15 cellular contexts compared by ENCODE assay signal in genomic region chr3:27715454-27715806, GRCh38. TPM values are rescaled to one million over a fixed set of nuclear protein-coding genes. Genes with fewer than 3 reads are reported as not detected.
DNase-seq lines count a peak whose midpoint lies in the region; ATAC-seq and TF ChIP-seq lines count a peak whose summit lies in the region.
"Had no signal": no experiment of that assay in that cellular context is flagged by ENCODE, and none has a peak within 500 bp of the region (broad histone marks: within the 10 kb centered on the region; RNA-seq: fewer than 3 reads in every experiment).

No MANE protein-coding gene starts in this region.

- no peak overlapping the region for H3K23ac ChIP-seq in H9 (ENCODE audit: insufficient read length, low read depth, low read length)

- WGBS in H9 (ENCODE audit: extremely low coverage, insufficient read length, low lambda C conversion rate): no CpG with 5 or more reads among the region's 11 CpGs

- H3K9me3 ChIP-seq in BLaER1 (peaks cover 34% of the 10 kb centered on the region), H9 (ENCODE audit: control insufficient read depth, low read depth, low read length) (no peaks in the 10 kb centered on the region)
- H3K9me3 ChIP-seq: colonic mucosa, HAP-1 had no signal

- DNase-seq in H9: peak; percentile 52
- DNase-seq in central memory CD8-positive, alpha-beta T cell (ENCODE audit: low spot score in 2 of 2): no peak
- no peak for DNase-seq in naive thymus-derived CD8-positive, alpha-beta T cell
- no peak for DNase-seq in iPS-NIHi11 (ENCODE audit: low spot score)
- no peak for DNase-seq in dedifferentiated amniotic fluid mesenchymal stem cell (ENCODE audit: extremely low spot score)
- DNase-seq in NCI-H1417 treated with DMSO at 0.1 percent for 48 hours (lab: John Stamatoyannopoulos, UW): no peak
- DNase-seq: activated gamma-delta T cell treated with Interleukin-2 at 50 U/mL for 16 hours, OCI-M1 had no signal

- no peak overlapping the region for H2BK12ac ChIP-seq in H9 (ENCODE audit: insufficient read length, low read depth, low read length)

- H2AFZ ChIP-seq in H9 (ENCODE audit: low read length): no peak overlapping the region

- H3K27me3 ChIP-seq in BLaER1 (peaks cover 81% of the 10 kb centered on the region), H9 (ENCODE audit: insufficient read depth, low read length) (peaks cover 82% of the 10 kb centered on the region)

- no peak overlapping the region for H3K18ac ChIP-seq in H9 (ENCODE audit: insufficient read length, low read depth, low read length)

- no peaks in the 10 kb centered on the region for H3K79me2 ChIP-seq in H9 (ENCODE audit: insufficient read depth, low read length)

- no peak overlapping the region for H3K4ac ChIP-seq in H9 (ENCODE audit: low read depth, low read length)

- peak overlapping the region; percentile 49; the same call in 1 of the 2 replicates for H3K4me3 ChIP-seq in BLaER1
- H3K4me3 ChIP-seq: colonic mucosa, HAP-1 had no signal

- H3K4me2 ChIP-seq in BLaER1 (peak overlapping the region; percentile 87; the same call in 1 of the 2 replicates), H9 (ENCODE audit: insufficient read depth, insufficient read length, low read length) (peak overlapping the region; percentile 47)

- no peak overlapping the region for H4K8ac ChIP-seq in H9 (replicated peaks; ENCODE audit: insufficient read length, low read depth, low read length)

- no peak overlapping the region for H3K27ac ChIP-seq in BLaER1
- no peak overlapping the region for H3K27ac ChIP-seq in H9 (ENCODE audit: insufficient read length, low read depth, low read length)
- H3K27ac ChIP-seq: colonic mucosa had no signal

- peaks cover 19% of the 10 kb centered on the region; the same call in 1 of the 2 replicates for H4K20me1 ChIP-seq in BLaER1
- no peaks in the 10 kb centered on the region for H4K20me1 ChIP-seq in H9 (ENCODE audit: control insufficient read depth, insufficient read depth, insufficient read length)

- H2BK120ac ChIP-seq in H9 (ENCODE audit: low read depth, low read length, poor library complexity, severe bottlenecking): no peak overlapping the region

- no peak overlapping the region for H4K5ac ChIP-seq in H9 (ENCODE audit: insufficient read length, low read depth, low read length)

- H3K56ac ChIP-seq in H9 (ENCODE audit: insufficient read length, low read depth, low read length): no peak overlapping the region

- H3K4me1 Mint-ChIP-seq in H9: peaks cover 54 to 72% of the 10 kb centered on the region in 2 experiments
- H3K4me1 Mint-ChIP-seq in central memory CD8-positive, alpha-beta T cell: peaks cover 74% of the 10 kb centered on the region
- peaks cover 19 to 57% (median 42%) of the 10 kb centered on the region in 4 donors for H3K4me1 Mint-ChIP-seq in naive thymus-derived CD8-positive, alpha-beta T cell

- ATAC-seq in central memory CD8-positive, alpha-beta T cell (replicated peaks; ENCODE audit: extremely low read depth, poor library complexity, severe bottlenecking): no peak
- ATAC-seq in naive thymus-derived CD8-positive, alpha-beta T cell: no peak
- ATAC-seq in esophagus mucosa: no peak

- H3K4me3 Mint-ChIP-seq in H9: peak overlapping the region; percentile 48 to 88; a peak in 2 of 5 replicates
- peak overlapping the region; percentile 98 for H3K4me3 Mint-ChIP-seq in central memory CD8-positive, alpha-beta T cell
- peak overlapping the region; percentile 87 to 100 (median 98) for H3K4me3 Mint-ChIP-seq in naive thymus-derived CD8-positive, alpha-beta T cell

- H2BK20ac ChIP-seq in H9 (ENCODE audit: low read depth, low read length, poor library complexity, severe bottlenecking): no peak overlapping the region

- no peaks in the 10 kb centered on the region for H3K36me3 ChIP-seq in BLaER1
- H3K36me3 ChIP-seq: colonic mucosa, HAP-1 had no signal

- H3K4me1 ChIP-seq in BLaER1: peaks cover 30% of the 10 kb centered on the region
- H3K4me1 ChIP-seq in H9 (ENCODE audit: insufficient read depth, low read length): peaks cover 3% of the 10 kb centered on the region; the same call in 1 of the 2 replicates
- H3K4me1 ChIP-seq: HAP-1 had no signal

- peaks cover 0 to 5% of the 10 kb centered on the region in 2 experiments; a peak in 2 of 5 replicates for H3K9me3 Mint-ChIP-seq in H9
- H3K9me3 Mint-ChIP-seq in central memory CD8-positive, alpha-beta T cell: no peaks in the 10 kb centered on the region
- no peaks in the 10 kb centered on the region for H3K9me3 Mint-ChIP-seq in naive thymus-derived CD8-positive, alpha-beta T cell
- H3K9me3 Mint-ChIP-seq: mesothelial cell of epicardium had no signal

- H2AK5ac ChIP-seq in H9 (ENCODE audit: insufficient read length, low read length): no peak overlapping the region

- H3K36me3 Mint-ChIP-seq in H9 (ENCODE audit: insufficient read depth in 1 of 3, low read depth in 3 of 3): no peaks in the 10 kb centered on the region; a peak in 1 of 7 replicates
- H3K36me3 Mint-ChIP-seq in central memory CD8-positive, alpha-beta T cell (ENCODE audit: insufficient read depth): peaks cover 79% of the 10 kb centered on the region
- peaks cover 0 to 20% (median 14%) of the 10 kb centered on the region in 3 donors for H3K36me3 Mint-ChIP-seq in naive thymus-derived CD8-positive, alpha-beta T cell
- H3K36me3 Mint-ChIP-seq: mesothelial cell of epicardium had no signal

- H3K79me1 ChIP-seq in H9 (ENCODE audit: insufficient read depth, low read depth, low read length, poor library complexity, severe bottlenecking): no peaks in the 10 kb centered on the region

- H3T11ph ChIP-seq in H9 (ENCODE audit: low read length): no peak overlapping the region

- H3K27me3 Mint-ChIP-seq in H9 (ENCODE audit: low read depth): peaks cover 100% of the 10 kb centered on the region
- no peaks in the 10 kb centered on the region for H3K27me3 Mint-ChIP-seq in central memory CD8-positive, alpha-beta T cell
- H3K27me3 Mint-ChIP-seq in naive thymus-derived CD8-positive, alpha-beta T cell: peaks cover 4 to 51% (median 28%) of the 10 kb centered on the region in 5 donors

- POLR2A ChIA-PET in naive thymus-derived CD8-positive, alpha-beta T cell (lab: Charles Lee): interaction anchor here (0.5 to 1.1 kb wide), 3 partner anchors 594 to 634 kb away, joined by 3 read pairs; partner anchors contain the start of genes AZI2 and ZCWPW2

- no peak overlapping the region for H3K9ac ChIP-seq in BLaER1
- H3K9ac ChIP-seq in H9 (ENCODE audit: extremely low read depth, insufficient read length, low read length): no peak overlapping the region

- no peak for TF ChIP-seq CTCF in H9 (conservative IDR thresholded peaks at IDR 0.05)

- H4K91ac ChIP-seq in H9 (ENCODE audit: insufficient read length, low read depth, low read length): no peak overlapping the region

- H2BK5ac ChIP-seq in H9 (ENCODE audit: insufficient read length, low read length): no peak overlapping the region

- H2BK15ac ChIP-seq in H9 (ENCODE audit: low read depth, low read length): no peak overlapping the region

- peaks cover 12% of the 10 kb centered on the region for H3K23me2 ChIP-seq in H9 (ENCODE audit: insufficient read length, low read depth, low read length, poor library complexity, severe bottlenecking)

- H3K27ac Mint-ChIP-seq in H9: no peak overlapping the region
- peak overlapping the region; percentile 98 for H3K27ac Mint-ChIP-seq in central memory CD8-positive, alpha-beta T cell (ENCODE audit: low read depth)
- peak overlapping the region in 3 of 10 donors; percentile 14 to 87 (median 61) for H3K27ac Mint-ChIP-seq in naive thymus-derived CD8-positive, alpha-beta T cell
- H3K27ac Mint-ChIP-seq: mesothelial cell of epicardium had no signal

- no peak overlapping the region; the same call in 1 of the 2 replicates for H3K14ac ChIP-seq in H9 (ENCODE audit: insufficient read depth, low read length)

RNA-seq across cellular contexts. Expression of gene EOMES, which starts 6.7 kb away (rescaled TPM):
- total RNA-seq in H9 (2021) (1.7 and 2.0 TPM in 2 replicates), esophagus mucosa (0.12 TPM)
- total RNA-seq in naive thymus-derived CD8-positive, alpha-beta T cell: 1 to 10 TPM; 4.6 to 6.1 TPM
- polyA plus RNA-seq in naive thymus-derived CD8-positive, alpha-beta T cell: 100 to 1,000 TPM in 1 of 3 donors, 1 to 10 TPM in 2; 6.2 to 103 (median 8.4) TPM
- total RNA-seq: glomerular endothelial cell, LHCN-M2, mesothelial cell of epicardium had no signal
